ENCODE assay signal across 17 cellular contexts in the genomic region with DNA sequence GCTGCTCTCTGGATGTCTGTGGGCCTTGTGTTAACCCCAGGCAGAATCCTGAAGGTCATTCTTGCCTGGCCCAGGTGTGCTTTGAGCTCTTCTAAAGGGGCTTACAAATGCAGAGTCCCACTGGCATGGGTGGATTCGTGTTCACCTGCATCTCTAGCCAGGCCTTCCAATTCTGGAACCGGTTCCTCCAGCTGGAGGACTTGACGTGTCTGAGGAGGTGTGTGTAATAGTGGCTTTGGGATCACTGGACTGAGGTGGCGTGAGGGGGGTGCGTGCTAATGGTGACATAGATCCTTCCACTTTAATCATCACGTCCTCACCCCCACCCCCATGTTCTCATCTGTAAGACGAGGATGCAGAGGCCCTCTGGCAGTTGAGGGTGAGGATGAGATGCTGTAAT. TPM values are rescaled to one million over a fixed set of nuclear protein-coding genes. Genes with fewer than 3 reads are reported as not detected.
DNase-seq lines count a peak whose midpoint lies in the region; ATAC-seq and TF ChIP-seq lines count a peak whose summit lies in the region.
"Had no signal": no experiment of that assay in that cellular context is flagged by ENCODE, and none has a peak within 500 bp of the region (broad histone marks: within the 10 kb centered on the region; RNA-seq: fewer than 3 reads in every experiment).

No MANE protein-coding gene starts in this region.

- TF ChIP-seq CTCF in natural killer cell (IDR thresholded peaks at IDR 0.05), result no peak
- no peak for TF ChIP-seq CTCF in WTC11 (IDR thresholded peaks at IDR 0.05)

- H3K27ac Mint-ChIP-seq in natural killer cell, result peak overlapping the region; percentile 22 to 26
- peak overlapping the region in 1 of 2 donors; percentile 57 for H3K27ac Mint-ChIP-seq in natural killer cell treated with Interleukin-12 subunit alpha and Interleukin-12 subunit beta and Interleukin-15 and Interleukin-18, amount 100 ng/mL, for 72 hours
- peak overlapping the region; percentile 63; the same call in 1 of the 2 replicates for H3K27ac Mint-ChIP-seq in WTC11
- H3K27ac Mint-ChIP-seq in memory B cell, result no peak overlapping the region
- H3K27ac Mint-ChIP-seq: activated CD4-positive, alpha-beta T cell treated with anti-CD3 and anti-CD28 coated beads, Interleukin-2, amount 10 ng/mL, durations not matched to agents 24 days and 14 days had no signal

- CTCF ChIA-PET in WTC11 (lab: Charles Lee), result interaction anchor here (0.7 to 9.0 kb wide), 5 partner anchors 9 to 202 kb away, joined by 3 to 160 read pairs (median 66); no protein-coding TSS in a partner anchor

- no peak for ATAC-seq in natural killer cell
- ATAC-seq in natural killer cell treated with Interleukin-12 subunit alpha and Interleukin-12 subunit beta and Interleukin-15 and Interleukin-18, amount 100 ng/mL, for 72 hours, result no peak
- ATAC-seq in WTC11, result no peak
- no peak for ATAC-seq in memory B cell (ENCODE audit: low read depth)
- no peak for ATAC-seq in HG03139 (IDR thresholded peaks at IDR 0.05; ENCODE audit: unreplicated experiment)
- ATAC-seq: activated naive CD4-positive, alpha-beta T cell treated with anti-CD3 and anti-CD28 coated beads, Interleukin-2, amount 50 U/mL, for 72 hours had no signal

- intact Hi-C loops in natural killer cell (cut with micrococcal nuclease), result loop anchor here (10.0 kb wide), 1 partner anchor 313 kb away; no protein-coding TSS in a partner anchor

- H3K4me1 Mint-ChIP-seq in natural killer cell (peaks cover 58 to 81% of the 10 kb centered on the region in 2 donors), WTC11 (peaks cover 68% of the 10 kb centered on the region), memory B cell (peaks cover 44% of the 10 kb centered on the region)
- H3K4me1 Mint-ChIP-seq in natural killer cell treated with Interleukin-12 subunit alpha and Interleukin-12 subunit beta and Interleukin-15 and Interleukin-18, amount 100 ng/mL, for 72 hours (ENCODE audit: low read depth in 2 of 2), result peaks cover 34 to 48% of the 10 kb centered on the region in 2 donors

- POLR2A ChIA-PET in WTC11 (lab: Charles Lee), result no interaction called here

- peak overlapping the region; percentile 52 for H3K4me3 Mint-ChIP-seq in natural killer cell
- H3K4me3 Mint-ChIP-seq in natural killer cell treated with Interleukin-12 subunit alpha and Interleukin-12 subunit beta and Interleukin-15 and Interleukin-18, amount 100 ng/mL, for 72 hours, result no peak overlapping the region
- H3K4me3 Mint-ChIP-seq in WTC11, result no peak overlapping the region
- peak overlapping the region; percentile 32 for H3K4me3 Mint-ChIP-seq in memory B cell
- H3K4me3 Mint-ChIP-seq: activated CD4-positive, alpha-beta T cell treated with anti-CD3 and anti-CD28 coated beads, Interleukin-2, amount 10 ng/mL, durations not matched to agents 24 days and 14 days had no signal

- H3K36me3 Mint-ChIP-seq in natural killer cell, result no peaks in the 10 kb centered on the region
- no peaks in the 10 kb centered on the region for H3K36me3 Mint-ChIP-seq in natural killer cell treated with Interleukin-12 subunit alpha and Interleukin-12 subunit beta and Interleukin-15 and Interleukin-18, amount 100 ng/mL, for 72 hours
- no peaks in the 10 kb centered on the region; the same call in 1 of the 2 replicates for H3K36me3 Mint-ChIP-seq in WTC11
- H3K36me3 Mint-ChIP-seq in memory B cell, result peaks cover 2% of the 10 kb centered on the region
- H3K36me3 Mint-ChIP-seq: activated naive CD4-positive, alpha-beta T cell treated with anti-CD3 and anti-CD28 coated beads, Interleukin-2, amount 50 U/mL, for 72 hours had no signal

- H3K27me3 Mint-ChIP-seq in natural killer cell (ENCODE audit: low read depth in 2 of 2), result no peaks in the 10 kb centered on the region
- no peaks in the 10 kb centered on the region for H3K27me3 Mint-ChIP-seq in natural killer cell treated with Interleukin-12 subunit alpha and Interleukin-12 subunit beta and Interleukin-15 and Interleukin-18, amount 100 ng/mL, for 72 hours
- H3K27me3 Mint-ChIP-seq in WTC11 (ENCODE audit: low read depth), result no peaks in the 10 kb centered on the region
- H3K27me3 Mint-ChIP-seq in memory B cell, result no peaks in the 10 kb centered on the region

- no peak for DNase-seq in natural killer cell
- DNase-seq in natural killer cell treated with Interleukin-12 subunit alpha and Interleukin-12 subunit beta and Interleukin-15 and Interleukin-18, amount 100 ng/mL, for 72 hours (ENCODE audit: low spot score), result no peak
- DNase-seq in WTC11 (ENCODE audit: low spot score), result no peak
- DNase-seq in memory B cell (ENCODE audit: low spot score in 2 of 2), result no peak
- DNase-seq in activated CD4-positive, CD25-positive, alpha-beta regulatory T cell treated with anti-CD3 and anti-CD28 coated beads, Interleukin-2, amount 50 U/mL, for 72 hours, result no peak
- DNase-seq in GOT3 (lab: John Stamatoyannopoulos, UW), result no peak
- DNase-seq in amygdala (lab: John Stamatoyannopoulos, UW), result no peak
- DNase-seq: activated CD4-positive, alpha-beta T cell treated with anti-CD3 and anti-CD28 coated beads, Interleukin-2, amount 10 ng/mL, durations not matched to agents 24 days and 14 days; effector CD4-positive, alpha-beta T cell; islet precursor cell; midbrain; NCI-H1105 treated with DMSO at 0.1 percent for 48 hours; NCI-H526 treated with DMSO at 0.1 percent for 48 hours; occipital lobe; stimulated activated CD4-positive, alpha-beta T cell treated with anti-CD3 and anti-CD28 coated beads, Interleukin-15, amount 100 ng/mL, for 24 hours had no signal

- no peaks in the 10 kb centered on the region for H3K9me3 Mint-ChIP-seq in natural killer cell
- H3K9me3 Mint-ChIP-seq in natural killer cell treated with Interleukin-12 subunit alpha and Interleukin-12 subunit beta and Interleukin-15 and Interleukin-18, amount 100 ng/mL, for 72 hours, result no peaks in the 10 kb centered on the region
- no peaks in the 10 kb centered on the region for H3K9me3 Mint-ChIP-seq in WTC11
- no peaks in the 10 kb centered on the region for H3K9me3 Mint-ChIP-seq in memory B cell
- H3K9me3 Mint-ChIP-seq: activated CD4-positive, alpha-beta T cell treated with anti-CD3 and anti-CD28 coated beads, Interleukin-2, amount 10 ng/mL, durations not matched to agents 24 days and 14 days; activated naive CD4-positive, alpha-beta T cell treated with anti-CD3 and anti-CD28 coated beads, Interleukin-2, amount 50 U/mL, for 72 hours had no signal

TF ChIP-seq in WTC11, 78 proteins besides CTCF, POLR2A, EP300 and RAD21 (continues in another document):
- TF ChIP-seq ARID4B (CRISPR knock-in tag; IDR thresholded peaks at IDR 0.05; ENCODE audit: borderline replicate concordance) (no peak), ZNF396 (CRISPR knock-in tag; IDR thresholded peaks at IDR 0.05; ENCODE audit: borderline replicate concordance) (no peak), IRF1 (CRISPR knock-in tag; IDR thresholded peaks at IDR 0.05) (no peak), CREM (CRISPR knock-in tag; IDR thresholded peaks at IDR 0.05) (no peak), ZNF317 (CRISPR knock-in tag; IDR thresholded peaks at IDR 0.05; ENCODE audit: borderline replicate concordance, low read depth) (no peak), ZNF219 (CRISPR knock-in tag; IDR thresholded peaks at IDR 0.05; ENCODE audit: borderline replicate concordance) (no peak)
- TF ChIP-seq, protein P1, sequence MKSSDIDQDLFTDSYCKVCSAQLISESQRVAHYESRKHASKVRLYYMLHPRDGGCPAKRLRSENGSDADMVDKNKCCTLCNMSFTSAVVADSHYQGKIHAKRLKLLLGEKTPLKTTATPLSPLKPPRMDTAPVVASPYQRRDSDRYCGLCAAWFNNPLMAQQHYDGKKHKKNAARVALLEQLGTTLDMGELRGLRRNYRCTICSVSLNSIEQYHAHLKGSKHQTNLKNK (CRISPR knock-in tag; IDR thresholded peaks at IDR 0.05), result no peak

RNA-seq across cellular contexts. Expression of gene GSE1, which starts 4.8 kb away (rescaled TPM):
- 100 to 1,000 TPM; 232 to 277 (median 233) TPM for total RNA-seq in natural killer cell
- total RNA-seq in natural killer cell treated with Interleukin-12 subunit alpha and Interleukin-12 subunit beta and Interleukin-15 and Interleukin-18, amount 100 ng/mL, for 72 hours, result 100 to 1,000 TPM in 1 of 2 donors, 10 to 100 TPM in 1; 84.9 to 146 TPM
- 91.0 to 124 TPM (median 93.8 TPM) in 3 replicates for total RNA-seq in WTC11 (2021)

Comparison
In these comparisons a context has a peak if more than half of its experiments do, and no peak if none do; other contexts are left out.
1. H3K4me3 Mint-ChIP-seq: peak in natural killer cell (single experiment) and memory B cell (single experiment); none in natural killer cell treated with Interleukin-12 subunit alpha and Interleukin-12 subunit beta and Interleukin-15 and Interleukin-18, amount 100 ng/mL, for 72 hours (single experiment) and WTC11 (single experiment).